In genomic region chr17:41578971-41579370, GRCh38 we compare ENCODE assay signal across 22 cellular contexts. TPM values are rescaled to one million over a fixed set of nuclear protein-coding genes. Genes with fewer than 3 reads are reported as not detected.
A peak's percentile ranks its signal among the peaks of the same experiment; 100 is the strongest.
DNase-seq lines count a peak whose midpoint lies in the region; ATAC-seq, FAIRE-seq and TF ChIP-seq lines count a peak whose summit lies in the region.
"Had no signal": no experiment of that assay in that cellular context is flagged by ENCODE, and none has a peak within 500 bp of the region (broad histone marks: within the 10 kb centered on the region; RNA-seq: fewer than 3 reads in every experiment).

No MANE protein-coding gene starts in this region.

- TF ChIP-seq EP300 in K562 (IDR thresholded peaks at IDR 0.05; ENCODE audit: low read length) = no peak

- DNase-seq in NCI-H69 (lab: John Stamatoyannopoulos, UW) (peak; percentile 39), K562 (ENCODE audit: extremely low read depth in 1 of 4, low spot score in 3 of 4) (no peak), keratinocyte (ENCODE audit: low read depth, low spot score) (no peak), vagina (ENCODE audit: extremely low spot score in 2 of 2) (no peak), H54 (ENCODE audit: insufficient read length, low spot score) (no peak)
- no peak for DNase-seq in activated naive CD4-positive, alpha-beta T cell treated with Interleukin-2 at 50 U/mL for 16 hours
- DNase-seq: NCI-H1417 treated with DMSO at 0.1 percent for 48 hours had no signal

- H3K9me1 ChIP-seq in K562 (ENCODE audit: control insufficient read depth, insufficient read depth, low read length) (no peaks in the 10 kb centered on the region), keratinocyte (ENCODE audit: control insufficient read depth, extremely low read depth, insufficient read depth, low read length) (no peaks in the 10 kb centered on the region)

- in situ Hi-C loops in K562 (cut with MboI) = no loop called here

- H4K20me1 ChIP-seq in K562 (replicated peaks; ENCODE audit: control insufficient read depth, insufficient read depth, low read length) = no peaks in the 10 kb centered on the region
- H4K20me1 ChIP-seq in keratinocyte (ENCODE audit: control insufficient read depth, extremely low read depth, insufficient read depth, low read length) = peaks cover 6% of the 10 kb centered on the region

- no peak for TF ChIP-seq RAD21 in K562 (CRISPR knock-in tag; conservative IDR thresholded peaks at IDR 0.05 in 1 of 2, IDR thresholded peaks at IDR 0.05 in 1 of 2)

- no peaks in the 10 kb centered on the region for H3K36me3 ChIP-seq in K562 (ENCODE audit: control insufficient read depth, insufficient read depth, low read length)
- peaks cover 0 to 11% of the 10 kb centered on the region in 2 experiments for H3K36me3 ChIP-seq in keratinocyte (ENCODE audit: control insufficient read depth in 2 of 2, extremely low read depth in 1 of 2, insufficient read depth in 2 of 2, low read length in 2 of 2)
- H3K36me3 ChIP-seq in vagina = no peaks in the 10 kb centered on the region
- H3K36me3 ChIP-seq: left ventricle myocardium inferior, right atrium auricular region had no signal

- POLR2A ChIA-PET in K562 (lab: Yijun Ruan, JAX) = interaction anchor here (0.6 to 1.3 kb wide), 7 partner anchors 13 to 82 kb away, joined by 3 to 6 read pairs (median 3); no protein-coding TSS in a partner anchor

- FAIRE-seq in K562 (lab: Jason Lieb, UNC) = no peak
- no peak for FAIRE-seq in keratinocyte (lab: Jason Lieb, UNC)
- FAIRE-seq in H54 (lab: Jason Lieb, UNC) = no peak
- FAIRE-seq: endometrium had no signal

- H3K9me3 ChIP-seq in K562 (replicated peaks; ENCODE audit: control insufficient read depth, insufficient read depth, low read depth, low read length) (no peaks in the 10 kb centered on the region), keratinocyte (ENCODE audit: control insufficient read depth, low read depth, low read length) (no peaks in the 10 kb centered on the region), vagina (no peaks in the 10 kb centered on the region)
- H3K9me3 ChIP-seq: Caco-2, left ventricle myocardium inferior, right atrium auricular region had no signal

- H3K27ac ChIP-seq in K562 (ENCODE audit: extremely low read depth, low read depth, low read length) = no peak overlapping the region
- peak overlapping the region; percentile 97 for H3K27ac ChIP-seq in keratinocyte (ENCODE audit: control insufficient read depth, insufficient read depth, low read length)
- peak overlapping the region; percentile 60 for H3K27ac ChIP-seq in vagina
- H3K27ac ChIP-seq: C4-2B, left ventricle myocardium inferior, right atrium auricular region had no signal

- intact Hi-C loops in K562 (cut with micrococcal nuclease) (loop anchor here (1.0 kb wide), 1 partner anchor 67 kb away; no protein-coding TSS in a partner anchor), vagina (cut with DNase I) (no loop called here)

- CTCF ChIA-PET in K562 (lab: Yijun Ruan, JAX; ENCODE audit: low intra/inter-chr PET ratio) = interaction anchor here (0.9 to 3.6 kb wide), 5 partner anchors 30 to 84 kb away, joined by 3 to 21 read pairs (median 7); no protein-coding TSS in a partner anchor

- H3K79me2 ChIP-seq in K562 (ENCODE audit: control insufficient read depth, insufficient read depth, low read length) = no peaks in the 10 kb centered on the region
- peaks cover 3% of the 10 kb centered on the region for H3K79me2 ChIP-seq in keratinocyte (ENCODE audit: control insufficient read depth, insufficient read depth, low read length)

- H3K27me3 ChIP-seq in K562 (ENCODE audit: control insufficient read depth in 2 of 2, insufficient read depth in 2 of 2, low read length in 2 of 2) (peaks cover 0 to 18% of the 10 kb centered on the region in 2 experiments; a peak in 2 of 5 replicates), keratinocyte (ENCODE audit: control insufficient read depth, extremely low read depth, insufficient read depth, low read length) (no peaks in the 10 kb centered on the region), vagina (no peaks in the 10 kb centered on the region)
- H3K27me3 ChIP-seq: right atrium auricular region had no signal

- H3K4me3 ChIP-seq in K562 = no peak overlapping the region
- H3K4me3 ChIP-seq in keratinocyte (ENCODE audit: control insufficient read depth in 2 of 3, extremely low read depth in 1 of 3, insufficient read depth in 2 of 3, low read depth in 1 of 3, low read length in 3 of 3) = peak overlapping the region in 1 of 3 experiments; percentile 40
- no peak overlapping the region for H3K4me3 ChIP-seq in vagina
- H3K4me3 ChIP-seq: left ventricle myocardium inferior, right atrium auricular region had no signal

- H3K4me1 ChIP-seq in K562 (replicated peaks in 1 of 2; ENCODE audit: control insufficient read depth in 2 of 2, insufficient read depth in 2 of 2, low read length in 2 of 2) (peaks cover 2 to 9% of the 10 kb centered on the region in 2 experiments; a peak in 3 of 5 replicates), keratinocyte (ENCODE audit: control insufficient read depth, extremely low read depth, insufficient read depth, low read length) (peaks cover 55% of the 10 kb centered on the region), vagina (peaks cover 25% of the 10 kb centered on the region)
- H3K4me1 ChIP-seq: left ventricle myocardium inferior had no signal

- H3K9ac ChIP-seq in K562 (ENCODE audit: insufficient read depth in 1 of 2, low read depth in 2 of 2, low read length in 2 of 2) (no peak overlapping the region), keratinocyte (ENCODE audit: control insufficient read depth, extremely low read depth, insufficient read depth, low read length) (peak overlapping the region; percentile 77)

- TF ChIP-seq POLR2A in K562 (conservative IDR thresholded peaks at IDR 0.05) (no peak), vagina (IDR thresholded peaks at IDR 0.05) (no peak), H54 (IDR thresholded peaks at IDR 0.05; ENCODE audit: low read depth, low read length) (no peak)

- no peak overlapping the region for H3K4me2 ChIP-seq in K562 (ENCODE audit: insufficient read depth, low read length)
- peak overlapping the region; percentile 77 for H3K4me2 ChIP-seq in keratinocyte (ENCODE audit: control insufficient read depth, extremely low read depth, insufficient read depth, low read depth, low read length)

- WGBS in K562 (ENCODE audit: insufficient coverage, low coverage, missing lambda C conversion rate) = 16% methylated on average over 4 of the region's 5 CpGs

- no peak; the same call in 2 of the 3 replicates for ATAC-seq in K562
- ATAC-seq in HG03521 (IDR thresholded peaks at IDR 0.05; ENCODE audit: unreplicated experiment) = no peak

- peak overlapping the region; percentile 92; the same call in 1 of the 2 replicates for H2AFZ ChIP-seq in K562 (ENCODE audit: low read depth, low read length)
- no peak overlapping the region for H2AFZ ChIP-seq in keratinocyte (ENCODE audit: control insufficient read depth, low read length)

- dilution Hi-C loops in keratinocyte (cut with MboI; ENCODE audit: extremely low pct_ligation_motif_present, low sequenced_read_pairs) = no loop called here

- no TSS peak for BruUV-seq in K562 (replicated peaks; lab: Mats Ljungman, UMichigan)

- TF ChIP-seq CTCF in K562 (IDR thresholded peaks at IDR 0.05 in 2 of 3, conservative IDR thresholded peaks at IDR 0.05 in 1 of 3; ENCODE audit: insufficient read depth in 2 of 3, low read depth in 1 of 3, low read length in 3 of 3) (no peak), keratinocyte (optimal IDR thresholded peaks at IDR 0.05 in 1 of 3, IDR thresholded peaks at IDR 0.05 in 1 of 3, conservative IDR thresholded peaks at IDR 0.05 in 1 of 3; ENCODE audit: extremely low read depth in 1 of 3, insufficient read depth in 2 of 3, low read length in 3 of 3) (no peak), vagina (IDR thresholded peaks at IDR 0.05) (no peak)

RNA-seq across cellular contexts. Expression of gene KRT9, which starts 7.1 kb away (rescaled TPM):
- not detected in 2 replicates for total RNA-seq in K562 (2011; cell fraction: chromatin; rRNA removed; ENCODE audit: low replicate concordance)
- not detected in 2 replicates for total RNA-seq in K562 (2011; cell fraction: nucleolus; rRNA removed)
- not detected in 2 replicates for total RNA-seq in K562 (2011; cell fraction: nucleoplasm; rRNA removed)
- not detected in 2 replicates for total RNA-seq in K562 (2014; rRNA removed)
- total RNA-seq in K562 (2014; rRNA removed; fragmentation: Illumina TruSeq; extraction: Trizol) = not detected in 2 replicates
- total RNA-seq in K562 (2015; rRNA removed; fragmentation: Illumina TruSeq; extraction: Trizol) = not detected in 2 replicates
- not detected in 2 replicates for total RNA-seq in K562 (2021)
- not detected in 2 replicates for polyA plus RNA-seq in K562 (2011; rRNA removed)
- 0.03 TPM in 1 of 2 replicates, not detected in the other for polyA plus RNA-seq in K562 (2011; cell fraction: cytosol; rRNA removed)
- polyA plus RNA-seq in K562 (2011; cell fraction: nucleus; rRNA removed) = not detected in 2 replicates
- not detected in 2 replicates for polyA plus RNA-seq in K562 (2012)
- polyA plus RNA-seq in K562 (2014; fragmentation: Illumina TruSeq; extraction: Trizol) = not detected in 2 replicates
- polyA plus RNA-seq in K562 (2014; fragmentation: Nextera tagmentation; extraction: Ambion mirVana) = under 1 TPM in 1 of 2 experiments, not detected in 1; 0.03 TPM
- not detected in 2 replicates for polyA plus RNA-seq in K562 (2014; rRNA removed)
- polyA minus RNA-seq in K562 (2011; rRNA and poly(A)+ RNA removed) = not detected in 2 replicates
- not detected in 2 replicates for polyA minus RNA-seq in K562 (2011; cell fraction: cytosol; rRNA and poly(A)+ RNA removed)
- polyA minus RNA-seq in K562 (2011; cell fraction: nucleus; rRNA and poly(A)+ RNA removed) = not detected in 2 replicates
- polyA plus RNA-seq in keratinocyte = 0.85 to 1.6 TPM (median 1.5 TPM) in 3 replicates
- polyA plus RNA-seq in keratinocyte (2011; ENCODE audit: low read depth) = 1.0 TPM
- 1.4 and 1.7 TPM in 2 replicates for polyA plus RNA-seq in keratinocyte (2011; cell fraction: cytosol; rRNA removed)
- 1.5 and 2.1 TPM in 2 replicates for polyA plus RNA-seq in keratinocyte (2011; cell fraction: nucleus; rRNA removed)
- polyA plus RNA-seq in keratinocyte (2012; ENCODE audit: low replicate concordance) = 1.6 TPM in 2 replicates
- polyA minus RNA-seq in keratinocyte = 0.10 to 0.74 TPM (median 0.43 TPM) in 3 replicates
- polyA minus RNA-seq in keratinocyte (2011; cell fraction: cytosol; rRNA and poly(A)+ RNA removed) = not detected
- polyA minus RNA-seq in keratinocyte (2011; cell fraction: nucleus; rRNA and poly(A)+ RNA removed) = 0.32 and 0.93 TPM in 2 replicates
- not detected for total RNA-seq in vagina
- total RNA-seq: Caco-2; dermis blood vessel endothelial cell; glomerular endothelial cell; left ventricle myocardium inferior; natural killer cell; OCI-LY7; right atrium auricular region; Right ventricle myocardium superior; subcutaneous adipose tissue; T-helper 2 cell treated with Interferon-gamma antibody and Interleukin-4, amounts not matched to agents 100 ng/mL and 5 ng/mL, for 36 hours; ureter had no signal

RNA-seq across cellular contexts. Expression of gene KRT14, which starts 7.7 kb away (rescaled TPM):
- total RNA-seq in K562 (2011; cell fraction: chromatin; rRNA removed; ENCODE audit: low replicate concordance) = not detected in 2 replicates
- not detected in 2 replicates for total RNA-seq in K562 (2011; cell fraction: nucleolus; rRNA removed)
- not detected in 2 replicates for total RNA-seq in K562 (2011; cell fraction: nucleoplasm; rRNA removed)
- not detected in 2 replicates for total RNA-seq in K562 (2014; rRNA removed)
- not detected in 2 replicates for total RNA-seq in K562 (2014; rRNA removed; fragmentation: Illumina TruSeq; extraction: Trizol)
- total RNA-seq in K562 (2015; rRNA removed; fragmentation: Illumina TruSeq; extraction: Trizol) = not detected in 2 replicates
- not detected in 2 replicates for total RNA-seq in K562 (2021)
- 0.08 and 0.22 TPM in 2 replicates for polyA plus RNA-seq in K562 (2011; rRNA removed)
- 0.09 TPM in 1 of 2 replicates, not detected in the other for polyA plus RNA-seq in K562 (2011; cell fraction: cytosol; rRNA removed)
- polyA plus RNA-seq in K562 (2011; cell fraction: nucleus; rRNA removed) = not detected in 2 replicates
- polyA plus RNA-seq in K562 (2012) = not detected in 2 replicates
- not detected in 2 replicates for polyA plus RNA-seq in K562 (2014; fragmentation: Illumina TruSeq; extraction: Trizol)
- not detected for polyA plus RNA-seq in K562 (2014; fragmentation: Nextera tagmentation; extraction: Ambion mirVana)
- not detected in 2 replicates for polyA plus RNA-seq in K562 (2014; rRNA removed)
- not detected in 2 replicates for polyA minus RNA-seq in K562 (2011; rRNA and poly(A)+ RNA removed)
- not detected in 2 replicates for polyA minus RNA-seq in K562 (2011; cell fraction: cytosol; rRNA and poly(A)+ RNA removed)
- polyA minus RNA-seq in K562 (2011; cell fraction: nucleus; rRNA and poly(A)+ RNA removed) = not detected in 2 replicates
- polyA plus RNA-seq in keratinocyte = 26,041 to 32,523 TPM (median 29,603 TPM) in 3 replicates
- 31,901 TPM for polyA plus RNA-seq in keratinocyte (2011; ENCODE audit: low read depth)
- polyA plus RNA-seq in keratinocyte (2011; cell fraction: cytosol; rRNA removed) = 21,475 and 38,030 TPM in 2 replicates
- 27,919 and 28,945 TPM in 2 replicates for polyA plus RNA-seq in keratinocyte (2011; cell fraction: nucleus; rRNA removed)
- polyA plus RNA-seq in keratinocyte (2012; ENCODE audit: low replicate concordance) = 14,568 and 23,086 TPM in 2 replicates
- 19,979 to 26,270 TPM (median 20,630 TPM) in 3 replicates for polyA minus RNA-seq in keratinocyte
- polyA minus RNA-seq in keratinocyte (2011; cell fraction: cytosol; rRNA and poly(A)+ RNA removed) = 27,275 TPM
- polyA minus RNA-seq in keratinocyte (2011; cell fraction: nucleus; rRNA and poly(A)+ RNA removed) = 10,810 and 12,637 TPM in 2 replicates
- total RNA-seq in vagina = 1,546 TPM
- total RNA-seq: Caco-2; glomerular endothelial cell; left ventricle myocardium inferior; natural killer cell; osteocyte; Right ventricle myocardium superior; T-helper 2 cell treated with Interferon-gamma antibody and Interleukin-4, amounts not matched to agents 100 ng/mL and 5 ng/mL, for 36 hours had no signal

RNA-seq across cellular contexts. Expression of gene KRT16, which starts 33.6 kb away (rescaled TPM):
- total RNA-seq in K562 (2011; cell fraction: chromatin; rRNA removed; ENCODE audit: low replicate concordance) = not detected in 2 replicates
- total RNA-seq in K562 (2011; cell fraction: nucleolus; rRNA removed) = not detected in 2 replicates
- not detected in 2 replicates for total RNA-seq in K562 (2011; cell fraction: nucleoplasm; rRNA removed)
- not detected in 2 replicates for total RNA-seq in K562 (2014; rRNA removed)
- total RNA-seq in K562 (2014; rRNA removed; fragmentation: Illumina TruSeq; extraction: Trizol) = not detected in 2 replicates
- total RNA-seq in K562 (2015; rRNA removed; fragmentation: Illumina TruSeq; extraction: Trizol) = not detected in 2 replicates
- total RNA-seq in K562 (2021) = not detected in 2 replicates
- 0.04 TPM in 1 of 2 replicates, not detected in the other for polyA plus RNA-seq in K562 (2011; rRNA removed)
- not detected in 2 replicates for polyA plus RNA-seq in K562 (2011; cell fraction: cytosol; rRNA removed)
- not detected in 2 replicates for polyA plus RNA-seq in K562 (2011; cell fraction: nucleus; rRNA removed)
- not detected in 2 replicates for polyA plus RNA-seq in K562 (2012)
- polyA plus RNA-seq in K562 (2014; fragmentation: Illumina TruSeq; extraction: Trizol) = not detected in 2 replicates
- polyA plus RNA-seq in K562 (2014; fragmentation: Nextera tagmentation; extraction: Ambion mirVana) = not detected
- polyA plus RNA-seq in K562 (2014; rRNA removed) = not detected in 2 replicates
- not detected in 2 replicates for polyA minus RNA-seq in K562 (2011; rRNA and poly(A)+ RNA removed)
- not detected in 2 replicates for polyA minus RNA-seq in K562 (2011; cell fraction: cytosol; rRNA and poly(A)+ RNA removed)
- not detected in 2 replicates for polyA minus RNA-seq in K562 (2011; cell fraction: nucleus; rRNA and poly(A)+ RNA removed)
- 1,163 to 4,746 TPM (median 1,851 TPM) in 3 replicates for polyA plus RNA-seq in keratinocyte
- polyA plus RNA-seq in keratinocyte (2011; ENCODE audit: low read depth) = 20,474 TPM
- polyA plus RNA-seq in keratinocyte (2011; cell fraction: cytosol; rRNA removed) = 1,428 and 3,010 TPM in 2 replicates
- 2,522 and 2,889 TPM in 2 replicates for polyA plus RNA-seq in keratinocyte (2011; cell fraction: nucleus; rRNA removed)
- 1,329 and 6,837 TPM in 2 replicates for polyA plus RNA-seq in keratinocyte (2012; ENCODE audit: low replicate concordance)
- polyA minus RNA-seq in keratinocyte = 1,159 to 3,059 TPM (median 1,751 TPM) in 3 replicates
- 3,006 TPM for polyA minus RNA-seq in keratinocyte (2011; cell fraction: cytosol; rRNA and poly(A)+ RNA removed)
- polyA minus RNA-seq in keratinocyte (2011; cell fraction: nucleus; rRNA and poly(A)+ RNA removed) = 1,076 and 1,184 TPM in 2 replicates
- 872 TPM for total RNA-seq in vagina
- total RNA-seq: Caco-2; glomerular endothelial cell; left ventricle myocardium inferior; natural killer cell; OCI-LY7; Right ventricle myocardium superior; T-helper 2 cell treated with Interferon-gamma antibody and Interleukin-4, amounts not matched to agents 100 ng/mL and 5 ng/mL, for 36 hours had no signal

RNA-seq across cellular contexts. Expression of gene KRT17, which starts 45.4 kb away (rescaled TPM):
- not detected in 2 replicates for total RNA-seq in K562 (2011; cell fraction: chromatin; rRNA removed; ENCODE audit: low replicate concordance)
- not detected in 2 replicates for total RNA-seq in K562 (2011; cell fraction: nucleolus; rRNA removed)
- not detected in 2 replicates for total RNA-seq in K562 (2011; cell fraction: nucleoplasm; rRNA removed)
- total RNA-seq in K562 (2014; rRNA removed) (0.23 TPM in 1 of 2 replicates, not detected in the other), K562 (2014; rRNA removed; fragmentation: Illumina TruSeq; extraction: Trizol) (not detected in 2 replicates), K562 (2015; rRNA removed; fragmentation: Illumina TruSeq; extraction: Trizol) (not detected in 2 replicates), K562 (2021) (not detected in 2 replicates), vagina (165 TPM)
- polyA plus RNA-seq in K562 (2011; rRNA removed) (0.16 and 0.25 TPM in 2 replicates), K562 (2014; fragmentation: Illumina TruSeq; extraction: Trizol) (not detected in 2 replicates), K562 (2014; fragmentation: Nextera tagmentation; extraction: Ambion mirVana) (not detected), K562 (2014; rRNA removed) (not detected in 2 replicates), keratinocyte (6,440 to 12,579 TPM (median 8,666 TPM) in 3 replicates)
- not detected in 2 replicates for polyA plus RNA-seq in K562 (2011; cell fraction: cytosol; rRNA removed)
- 0.18 TPM in 1 of 2 replicates, not detected in the other for polyA plus RNA-seq in K562 (2011; cell fraction: nucleus; rRNA removed)
- 0.44 TPM in 1 of 2 replicates, not detected in the other for polyA plus RNA-seq in K562 (2012)
- not detected in 2 replicates for polyA minus RNA-seq in K562 (2011; rRNA and poly(A)+ RNA removed)
- 10.2 and 35.5 TPM in 2 replicates for polyA minus RNA-seq in K562 (2011; cell fraction: cytosol; rRNA and poly(A)+ RNA removed)
- polyA minus RNA-seq in K562 (2011; cell fraction: nucleus; rRNA and poly(A)+ RNA removed) = 3.6 and 8.2 TPM in 2 replicates
- 46,546 TPM for polyA plus RNA-seq in keratinocyte (2011; ENCODE audit: low read depth)
- polyA plus RNA-seq in keratinocyte (2011; cell fraction: cytosol; rRNA removed) = 6,491 and 12,585 TPM in 2 replicates
- polyA plus RNA-seq in keratinocyte (2011; cell fraction: nucleus; rRNA removed) = 12,033 and 13,742 TPM in 2 replicates
- polyA plus RNA-seq in keratinocyte (2012; ENCODE audit: low replicate concordance) = 5,743 and 13,877 TPM in 2 replicates
- polyA minus RNA-seq in keratinocyte = 5,137 to 9,087 TPM (median 7,073 TPM) in 3 replicates
- 14,086 TPM for polyA minus RNA-seq in keratinocyte (2011; cell fraction: cytosol; rRNA and poly(A)+ RNA removed)
- polyA minus RNA-seq in keratinocyte (2011; cell fraction: nucleus; rRNA and poly(A)+ RNA removed) = 4,848 and 5,061 TPM in 2 replicates
- total RNA-seq: left ventricle myocardium inferior; natural killer cell; right atrium auricular region; Right ventricle myocardium superior; subcutaneous adipose tissue; T-helper 2 cell treated with Interferon-gamma antibody and Interleukin-4, amounts not matched to agents 100 ng/mL and 5 ng/mL, for 36 hours had no signal

RNA-seq across cellular contexts. Expression of gene KRT19, which starts 50.9 kb away (rescaled TPM):
- total RNA-seq in K562 (2011; cell fraction: chromatin; rRNA removed; ENCODE audit: low replicate concordance) = 25.0 and 82.2 TPM in 2 replicates
- total RNA-seq in K562 (2011; cell fraction: nucleolus; rRNA removed) = 61.2 and 82.9 TPM in 2 replicates
- total RNA-seq in K562 (2011; cell fraction: nucleoplasm; rRNA removed) = 39.3 and 39.4 TPM in 2 replicates
- total RNA-seq in K562 (2014; rRNA removed) = 120 and 137 TPM in 2 replicates
- total RNA-seq in K562 (2014; rRNA removed; fragmentation: Illumina TruSeq; extraction: Trizol) = 25.8 and 41.2 TPM in 2 replicates
- total RNA-seq in K562 (2015; rRNA removed; fragmentation: Illumina TruSeq; extraction: Trizol) = 91.7 and 92.6 TPM in 2 replicates
- 151 TPM in 2 replicates for total RNA-seq in K562 (2021)
- 96.3 and 121 TPM in 2 replicates for polyA plus RNA-seq in K562 (2011; rRNA removed)
- 119 and 275 TPM in 2 replicates for polyA plus RNA-seq in K562 (2011; cell fraction: cytosol; rRNA removed)
- 88.5 and 137 TPM in 2 replicates for polyA plus RNA-seq in K562 (2011; cell fraction: nucleus; rRNA removed)
- polyA plus RNA-seq in K562 (2012) = 152 and 175 TPM in 2 replicates
- 66.5 and 76.7 TPM in 2 replicates for polyA plus RNA-seq in K562 (2014; fragmentation: Illumina TruSeq; extraction: Trizol)
- polyA plus RNA-seq in K562 (2014; fragmentation: Nextera tagmentation; extraction: Ambion mirVana) = 10 to 100 TPM; 18.5 to 21.5 TPM
- polyA plus RNA-seq in K562 (2014; rRNA removed) = 80.2 and 104 TPM in 2 replicates
- polyA minus RNA-seq in K562 (2011; rRNA and poly(A)+ RNA removed) = 67.1 and 116 TPM in 2 replicates
- 126 and 127 TPM in 2 replicates for polyA minus RNA-seq in K562 (2011; cell fraction: cytosol; rRNA and poly(A)+ RNA removed)
- polyA minus RNA-seq in K562 (2011; cell fraction: nucleus; rRNA and poly(A)+ RNA removed) = 31.4 and 35.8 TPM in 2 replicates
- polyA plus RNA-seq in keratinocyte = 29.7 to 60.4 TPM (median 35.5 TPM) in 3 replicates
- 8.6 TPM for polyA plus RNA-seq in keratinocyte (2011; ENCODE audit: low read depth)
- polyA plus RNA-seq in keratinocyte (2011; cell fraction: cytosol; rRNA removed) = 22.7 and 31.3 TPM in 2 replicates
- polyA plus RNA-seq in keratinocyte (2011; cell fraction: nucleus; rRNA removed) = 39.4 and 46.1 TPM in 2 replicates
- 4.1 and 67.7 TPM in 2 replicates for polyA plus RNA-seq in keratinocyte (2012; ENCODE audit: low replicate concordance)
- polyA minus RNA-seq in keratinocyte = 27.5 to 67.0 TPM (median 34.9 TPM) in 3 replicates
- 44.3 TPM for polyA minus RNA-seq in keratinocyte (2011; cell fraction: cytosol; rRNA and poly(A)+ RNA removed)
- 14.4 and 24.6 TPM in 2 replicates for polyA minus RNA-seq in keratinocyte (2011; cell fraction: nucleus; rRNA and poly(A)+ RNA removed)
- total RNA-seq in vagina = 198 TPM
- total RNA-seq: natural killer cell; OCI-LY7; T-helper 2 cell treated with Interferon-gamma antibody and Interleukin-4, amounts not matched to agents 100 ng/mL and 5 ng/mL, for 36 hours had no signal

Comparison
In these comparisons a context has a peak if more than half of its experiments do, and no peak if none do; other contexts are left out.
1. RNA of gene KRT14, which starts 7.7 kb away (total RNA-seq): 1,546 TPM in vagina (single experiment); not detected in K562; every median in the first group is over 1,000 times any median in the second.
2. RNA of gene KRT16, which starts 33.6 kb away (total RNA-seq): 872 TPM in vagina (single experiment); not detected in K562; every median in the first group is over 100 times any median in the second.